ENCODE assay signal across 22 cellular contexts in genomic region chr3:11678735-11679134, GRCh38.
"Had no signal": no experiment of that assay in that cellular context is flagged by ENCODE, and none has a peak within 500 bp of the region (broad histone marks: within the 10 kb centered on the region; RNA-seq: fewer than 3 reads in every experiment).

No MANE protein-coding gene starts in this region.

- DNase-seq: activated CD4-positive, alpha-beta T cell treated with anti-CD3 and anti-CD28 coated beads for 4 hours; activated CD8-positive, alpha-beta memory T cell treated with anti-CD3 and anti-CD28 coated beads, Interleukin-2, amount 50 U/mL, for 4 hours; activated CD8-positive, alpha-beta T cell treated with anti-CD3 and anti-CD28 coated beads for 36 hours; activated gamma-delta T cell treated with Interleukin-2 at 50 U/mL for 16 hours; activated naive CD4-positive, alpha-beta T cell treated with anti-CD3 and anti-CD28 coated beads, Interleukin-2, amount 10 ng/mL, durations not matched to agents 7 days and 5 days; activated naive CD8-positive, alpha-beta T cell treated with anti-CD3 and anti-CD28 coated beads for 36 hours; activated T-cell treated with anti-CD3 and anti-CD28 coated beads, Interleukin-2, amount 50 U/mL, for 72 hours; Kasumi-1; NCI-H1092; NCI-H1417; NCI-H1694; NCI-H2029; NCI-H345; NCI-H510A; NCI-H526 treated with DMSO at 0.1 percent for 48 hours; NCI-H82; OCI-M1; Peyer's patch; SHP77 had no signal

- H3K9me3 ChIP-seq: Peyer's patch had no signal

- H3K4me3 ChIP-seq: Peyer's patch had no signal

- H3K27me3 Mint-ChIP-seq: activated CD8-positive, alpha-beta T cell treated with anti-CD3 and anti-CD28 coated beads for 36 hours; activated naive CD4-positive, alpha-beta T cell treated with anti-CD3 and anti-CD28 coated beads, Interleukin-2, amount 10 ng/mL, durations not matched to agents 7 days and 5 days; activated naive CD8-positive, alpha-beta T cell treated with anti-CD3 and anti-CD28 coated beads for 36 hours had no signal

- H3K36me3 ChIP-seq: Peyer's patch had no signal

- H3K4me1 Mint-ChIP-seq: activated naive CD4-positive, alpha-beta T cell treated with anti-CD3 and anti-CD28 coated beads, Interleukin-2, amount 10 ng/mL, durations not matched to agents 7 days and 5 days; activated naive CD8-positive, alpha-beta T cell treated with anti-CD3 and anti-CD28 coated beads for 36 hours had no signal

- H3K27me3 ChIP-seq: Peyer's patch had no signal

- H3K4me1 ChIP-seq: Peyer's patch had no signal

- H3K36me3 Mint-ChIP-seq: activated naive CD4-positive, alpha-beta T cell treated with anti-CD3 and anti-CD28 coated beads, Interleukin-2, amount 10 ng/mL, durations not matched to agents 7 days and 5 days; activated naive CD8-positive, alpha-beta T cell treated with anti-CD3 and anti-CD28 coated beads for 36 hours had no signal

- H3K4me3 Mint-ChIP-seq: activated CD8-positive, alpha-beta T cell treated with anti-CD3 and anti-CD28 coated beads for 36 hours; activated naive CD4-positive, alpha-beta T cell treated with anti-CD3 and anti-CD28 coated beads, Interleukin-2, amount 10 ng/mL, durations not matched to agents 7 days and 5 days; activated naive CD8-positive, alpha-beta T cell treated with anti-CD3 and anti-CD28 coated beads for 36 hours; activated T-cell treated with anti-CD3 and anti-CD28 coated beads, Interleukin-2, amount 50 U/mL, for 72 hours; T-helper 1 cell treated with Interleukin-12 subunit alpha and Interleukin-12 subunit beta and Interleukin-4 antibody, amounts not matched to agents 30 μg/mL and 1 μg/mL, for 36 hours had no signal

- H3K27ac Mint-ChIP-seq: activated CD8-positive, alpha-beta T cell treated with anti-CD3 and anti-CD28 coated beads for 36 hours; activated naive CD4-positive, alpha-beta T cell treated with anti-CD3 and anti-CD28 coated beads, Interleukin-2, amount 10 ng/mL, durations not matched to agents 7 days and 5 days; activated naive CD8-positive, alpha-beta T cell treated with anti-CD3 and anti-CD28 coated beads for 36 hours; activated T-cell treated with anti-CD3 and anti-CD28 coated beads, Interleukin-2, amount 50 U/mL, for 72 hours; activated T-helper 2 cell treated with anti-CD3 and anti-CD28 coated beads, Interferon-gamma antibody, Interleukin-2, Interleukin-4, amounts not matched to agents 10 μg/mL and 5 μg/mL and 100 μg/mL, durations not matched to agents 14 hours and 24 hours and 36 hours; T-helper 1 cell treated with Interleukin-12 subunit alpha and Interleukin-12 subunit beta and Interleukin-4 antibody, amounts not matched to agents 30 μg/mL and 1 μg/mL, for 36 hours had no signal

- H3K9me3 Mint-ChIP-seq: activated CD8-positive, alpha-beta T cell treated with anti-CD3 and anti-CD28 coated beads for 36 hours; activated naive CD4-positive, alpha-beta T cell treated with anti-CD3 and anti-CD28 coated beads, Interleukin-2, amount 10 ng/mL, durations not matched to agents 7 days and 5 days; activated naive CD8-positive, alpha-beta T cell treated with anti-CD3 and anti-CD28 coated beads for 36 hours; activated T-cell treated with anti-CD3 and anti-CD28 coated beads, Interleukin-2, amount 50 U/mL, for 72 hours; activated T-helper 2 cell treated with anti-CD3 and anti-CD28 coated beads, Interferon-gamma antibody, Interleukin-2, Interleukin-4, amounts not matched to agents 10 μg/mL and 5 μg/mL and 100 μg/mL, durations not matched to agents 14 hours and 24 hours and 36 hours; T-helper 1 cell treated with Interleukin-12 subunit alpha and Interleukin-12 subunit beta and Interleukin-4 antibody, amounts not matched to agents 30 μg/mL and 1 μg/mL, for 36 hours had no signal

- ATAC-seq: activated CD4-positive, CD25-positive, alpha-beta regulatory T cell treated with anti-CD3 and anti-CD28 coated beads, Interleukin-2, amount 50 U/mL, for 24 hours; activated CD8-positive, alpha-beta T cell treated with anti-CD3 and anti-CD28 coated beads for 36 hours; activated T-cell treated with anti-CD3 and anti-CD28 coated beads, Interleukin-2, amount 50 U/mL, for 72 hours had no signal
